Comparison of ENCODE assay signal across 20 cellular contexts in the genomic region with DNA sequence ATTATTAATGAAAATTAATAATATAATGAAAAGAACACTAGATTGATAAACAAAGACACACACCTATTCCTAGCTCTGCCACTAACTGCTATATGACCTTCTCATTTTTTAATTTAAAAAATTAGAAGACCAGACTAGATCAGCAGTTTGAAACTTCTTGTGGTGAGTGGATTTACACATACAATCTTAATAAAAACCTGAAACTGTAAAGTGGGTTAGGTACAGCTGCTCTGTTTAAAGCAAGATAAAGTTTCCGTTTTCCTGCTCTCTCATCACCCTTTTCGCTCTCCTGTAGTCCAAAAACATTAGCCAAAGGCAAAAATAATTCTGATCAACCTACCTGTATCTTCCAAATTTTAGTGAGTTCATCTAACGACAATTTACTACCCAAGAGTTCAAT.
"Had no signal": no experiment of that assay in that cellular context is flagged by ENCODE, and none has a peak within 500 bp of the region (broad histone marks: within the 10 kb centered on the region; RNA-seq: fewer than 3 reads in every experiment).

No MANE protein-coding gene starts in this region.

- H3K27me3 Mint-ChIP-seq: activated CD4-positive, alpha-beta T cell treated with anti-CD3 and anti-CD28 coated beads for 36 hours had no signal

- H3K9me3 Mint-ChIP-seq: activated T-cell treated with anti-CD3 and anti-CD28 coated beads, Interleukin-2, amount 50 U/mL, for 4 hours; activated T-helper 2 cell treated with anti-CD3 and anti-CD28 coated beads, Interferon-gamma antibody, Interleukin-2, Interleukin-4, amounts not matched to agents 10 μg/mL and 5 μg/mL and 100 μg/mL, durations not matched to agents 14 hours and 24 hours and 36 hours; nephron had no signal

- H3K27ac Mint-ChIP-seq: nephron had no signal

- DNase-seq: activated CD4-positive, alpha-beta T cell treated with anti-CD3 and anti-CD28 coated beads for 36 hours; activated CD4-positive, CD25-positive, alpha-beta regulatory T cell; activated CD8-positive, alpha-beta memory T cell treated with anti-CD3 and anti-CD28 coated beads for 24 hours; activated T-cell treated with anti-CD3 and anti-CD28 coated beads, Interleukin-2, amount 50 U/mL, for 4 hours; dermis blood vessel endothelial cell; effector CD4-positive, alpha-beta T cell; gastrocnemius medialis; glutamatergic neuron; left cardiac atrium; left ventricle myocardium superior; mucosa of descending colon; right lobe of liver; stimulated activated CD4-positive, alpha-beta T cell treated with anti-CD3 and anti-CD28 coated beads, Interleukin-2, amount 100 ng/mL, for 48 hours; stomach; thyroid gland; upper lobe of left lung had no signal

- H3K4me3 Mint-ChIP-seq: activated CD4-positive, alpha-beta T cell treated with anti-CD3 and anti-CD28 coated beads for 36 hours; activated T-cell treated with anti-CD3 and anti-CD28 coated beads, Interleukin-2, amount 50 U/mL, for 4 hours; nephron had no signal

- H3K9me3 ChIP-seq: gastrocnemius medialis, mucosa of descending colon, neutrophil, right lobe of liver, stomach, thyroid gland, upper lobe of left lung, vagina had no signal

- H3K4me3 ChIP-seq: gastrocnemius medialis, mucosa of descending colon, right lobe of liver, stomach, thyroid gland, upper lobe of left lung, vagina had no signal

- H3K27me3 ChIP-seq: gastrocnemius medialis, neutrophil, right lobe of liver, stomach, thyroid gland, upper lobe of left lung, vagina had no signal

- H3K27ac ChIP-seq: gastrocnemius medialis, right lobe of liver, stomach, thyroid gland, upper lobe of left lung, vagina had no signal

- ATAC-seq: activated CD4-positive, alpha-beta T cell treated with anti-CD3 and anti-CD28 coated beads for 36 hours; activated T-cell treated with anti-CD3 and anti-CD28 coated beads, Interleukin-2, amount 50 U/mL, for 4 hours; gastrocnemius medialis; left cardiac atrium; left ventricle myocardium superior; mucosa of descending colon; right lobe of liver had no signal

- H3K4me1 Mint-ChIP-seq: nephron had no signal

- H3K4me1 ChIP-seq: right lobe of liver, vagina had no signal
